Comparison of ENCODE assay signal across 1 cellular context in genomic region chr6:4059115-4059777, GRCh38.
A peak's percentile ranks its signal among the peaks of the same experiment; 100 is the strongest.
TF ChIP-seq lines count a peak whose summit lies in the region.

No MANE protein-coding gene starts in this region.

TF ChIP-seq in HepG2, 621 proteins besides CTCF, POLR2A, EP300 and RAD21 (continued from another document and continues in another):
- TF ChIP-seq ETS1 (CRISPR knock-in tag; IDR thresholded peaks at IDR 0.05) = no peak
- TF ChIP-seq SRY (CRISPR knock-in tag; IDR thresholded peaks at IDR 0.05) = no peak
- TF ChIP-seq ZNF619 (CRISPR knock-in tag; IDR thresholded peaks at IDR 0.05) = no peak
- TF ChIP-seq ZUFSP (CRISPR knock-in tag; IDR thresholded peaks at IDR 0.05; ENCODE audit: borderline replicate concordance) = no peak
- TF ChIP-seq NRL (CRISPR knock-in tag; IDR thresholded peaks at IDR 0.05; ENCODE audit: borderline replicate concordance) = no peak
- TF ChIP-seq LCORL (IDR thresholded peaks at IDR 0.05) = no peak
- TF ChIP-seq LCORL (CRISPR knock-in tag; IDR thresholded peaks at IDR 0.05) = peak; percentile 34; the same call in 1 of the 2 replicates
- no peak for TF ChIP-seq HNRNPK (IDR thresholded peaks at IDR 0.05; ENCODE audit: low read depth, low read length, poor library complexity, severe bottlenecking)
- no peak for TF ChIP-seq MIER2 (CRISPR knock-in tag; IDR thresholded peaks at IDR 0.05)
- TF ChIP-seq ZFP62 (CRISPR knock-in tag; IDR thresholded peaks at IDR 0.05) = no peak
- TF ChIP-seq ZNF549 (CRISPR knock-in tag; IDR thresholded peaks at IDR 0.05) = no peak
- no peak for TF ChIP-seq ZNF3 (CRISPR knock-in tag; IDR thresholded peaks at IDR 0.05)
- TF ChIP-seq ZNF724P (CRISPR knock-in tag; IDR thresholded peaks at IDR 0.05; ENCODE audit: borderline replicate concordance) = no peak
- TF ChIP-seq GABPA (IDR thresholded peaks at IDR 0.05; ENCODE audit: low read depth, low read length) = no peak
- no peak for TF ChIP-seq GABPA (CRISPR knock-in tag; IDR thresholded peaks at IDR 0.05; ENCODE audit: low read depth)
- TF ChIP-seq AGO2 (optimal IDR thresholded peaks at IDR 0.05; ENCODE audit: low read depth, low read length) = no peak
- TF ChIP-seq NFRKB (IDR thresholded peaks at IDR 0.05) = no peak
- TF ChIP-seq ZNF446 (CRISPR knock-in tag; IDR thresholded peaks at IDR 0.05) = no peak
- TF ChIP-seq BORCS8-MEF2B (CRISPR knock-in tag; IDR thresholded peaks at IDR 0.05) = no peak
- TF ChIP-seq RXRA (CRISPR knock-in tag; IDR thresholded peaks at IDR 0.05) = no peak
- no peak for TF ChIP-seq ZNF781 (CRISPR knock-in tag; IDR thresholded peaks at IDR 0.05; ENCODE audit: borderline replicate concordance, not compliant biosample characterization)
- no peak for TF ChIP-seq SSRP1 (CRISPR knock-in tag; IDR thresholded peaks at IDR 0.05)
- TF ChIP-seq PHF21A (CRISPR knock-in tag; IDR thresholded peaks at IDR 0.05) = no peak
- TF ChIP-seq BCL6 (CRISPR knock-in tag; IDR thresholded peaks at IDR 0.05) = no peak
- TF ChIP-seq HNF4A (CRISPR knock-in tag; IDR thresholded peaks at IDR 0.05) = no peak
- TF ChIP-seq SALL1 (CRISPR knock-in tag; IDR thresholded peaks at IDR 0.05) = peak; percentile 64
- no peak for TF ChIP-seq CBX2 (IDR thresholded peaks at IDR 0.05; ENCODE audit: low read depth, low read length)
- TF ChIP-seq CBX2 (CRISPR knock-in tag; IDR thresholded peaks at IDR 0.05; ENCODE audit: low read depth) = no peak
- TF ChIP-seq ZNF570 (CRISPR knock-in tag; IDR thresholded peaks at IDR 0.05; ENCODE audit: borderline replicate concordance) = no peak
- TF ChIP-seq MAZ (IDR thresholded peaks at IDR 0.05; ENCODE audit: borderline replicate concordance, low read depth, low read length) = no peak
- no peak for TF ChIP-seq MAZ (CRISPR knock-in tag; IDR thresholded peaks at IDR 0.05; ENCODE audit: low read depth)
- no peak for TF ChIP-seq RFX1 (IDR thresholded peaks at IDR 0.05)
- TF ChIP-seq MEIS2 (CRISPR knock-in tag; IDR thresholded peaks at IDR 0.05) = no peak
- TF ChIP-seq MLX (CRISPR knock-in tag; IDR thresholded peaks at IDR 0.05) = no peak
- TF ChIP-seq TFE3 (CRISPR knock-in tag; IDR thresholded peaks at IDR 0.05) = no peak
- TF ChIP-seq MAF1 (CRISPR knock-in tag; IDR thresholded peaks at IDR 0.05; ENCODE audit: borderline replicate concordance) = no peak
- TF ChIP-seq ATM (IDR thresholded peaks at IDR 0.05; ENCODE audit: borderline replicate concordance) = no peak
- TF ChIP-seq, protein P1, sequence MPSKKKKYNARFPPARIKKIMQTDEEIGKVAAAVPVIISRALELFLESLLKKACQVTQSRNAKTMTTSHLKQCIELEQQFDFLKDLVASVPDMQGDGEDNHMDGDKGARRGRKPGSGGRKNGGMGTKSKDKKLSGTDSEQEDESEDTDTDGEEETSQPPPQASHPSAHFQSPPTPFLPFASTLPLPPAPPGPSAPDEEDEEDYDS (CRISPR knock-in tag; IDR thresholded peaks at IDR 0.05) = no peak; the same call in 1 of the 2 replicates
- TF ChIP-seq KMT2B (CRISPR knock-in tag; IDR thresholded peaks at IDR 0.05) = peak; percentile 14; the same call in 1 of the 2 replicates
- TF ChIP-seq, protein P2, sequence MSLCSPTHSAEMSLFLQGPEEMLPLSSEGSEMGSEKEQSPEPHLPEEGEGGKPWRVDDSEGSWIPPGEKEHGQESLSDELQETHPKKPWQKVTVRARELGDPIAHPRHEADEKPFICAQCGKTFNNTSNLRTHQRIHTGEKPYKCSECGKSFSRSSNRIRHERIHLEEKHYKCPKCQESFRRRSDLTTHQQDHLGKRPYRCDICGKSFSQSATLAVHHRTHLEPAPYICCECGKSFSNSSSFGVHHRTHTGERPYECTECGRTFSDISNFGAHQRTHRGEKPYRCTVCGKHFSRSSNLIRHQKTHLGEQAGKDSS (CRISPR knock-in tag; IDR thresholded peaks at IDR 0.05; ENCODE audit: borderline replicate concordance, low read depth) = no peak
- no peak for TF ChIP-seq THAP11 (CRISPR knock-in tag; IDR thresholded peaks at IDR 0.05)
- TF ChIP-seq ARID5B (CRISPR knock-in tag; IDR thresholded peaks at IDR 0.05) = peak; percentile 50
- no peak for TF ChIP-seq NR1H2 (CRISPR knock-in tag; IDR thresholded peaks at IDR 0.05; ENCODE audit: borderline replicate concordance, low read depth)
- no peak for TF ChIP-seq SP2 (CRISPR knock-in tag; IDR thresholded peaks at IDR 0.05)
- no peak for TF ChIP-seq ZBTB21 (CRISPR knock-in tag; IDR thresholded peaks at IDR 0.05)
- no peak for TF ChIP-seq ZNF703 (CRISPR knock-in tag; IDR thresholded peaks at IDR 0.05; ENCODE audit: borderline replicate concordance)
- TF ChIP-seq ZSCAN9 (CRISPR knock-in tag; IDR thresholded peaks at IDR 0.05; ENCODE audit: borderline replicate concordance) = no peak
- TF ChIP-seq ZNF550 (CRISPR knock-in tag; IDR thresholded peaks at IDR 0.05; ENCODE audit: borderline replicate concordance) = no peak
- no peak for TF ChIP-seq RFXANK (CRISPR knock-in tag; IDR thresholded peaks at IDR 0.05)
- no peak for TF ChIP-seq YY1 (IDR thresholded peaks at IDR 0.05; ENCODE audit: insufficient read depth, insufficient replicate concordance, low read depth, low read length)
- TF ChIP-seq, protein P3, sequence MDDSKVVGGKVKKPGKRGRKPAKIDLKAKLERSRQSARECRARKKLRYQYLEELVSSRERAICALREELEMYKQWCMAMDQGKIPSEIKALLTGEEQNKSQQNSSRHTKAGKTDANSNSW (CRISPR knock-in tag; IDR thresholded peaks at IDR 0.05; ENCODE audit: borderline replicate concordance) = no peak
- TF ChIP-seq FOXA3 (CRISPR knock-in tag; IDR thresholded peaks at IDR 0.05) = 0 out of 2 replicates have a peak, but pooled peaks have one; percentile 7
- no peak for TF ChIP-seq ZKSCAN8 (CRISPR knock-in tag; IDR thresholded peaks at IDR 0.05; ENCODE audit: borderline replicate concordance)
- TF ChIP-seq CENPX (CRISPR knock-in tag; IDR thresholded peaks at IDR 0.05) = no peak
- TF ChIP-seq MTA1 (CRISPR knock-in tag; IDR thresholded peaks at IDR 0.05; ENCODE audit: borderline replicate concordance) = no peak
- no peak for TF ChIP-seq ZNF30 (CRISPR knock-in tag; IDR thresholded peaks at IDR 0.05)
- no peak for TF ChIP-seq ESRRA (CRISPR knock-in tag; IDR thresholded peaks at IDR 0.05; ENCODE audit: low read depth)
- peak; percentile 68 for TF ChIP-seq SRF (IDR thresholded peaks at IDR 0.05; ENCODE audit: low read depth, low read length)
- TF ChIP-seq ZBTB2 (CRISPR knock-in tag; IDR thresholded peaks at IDR 0.05; ENCODE audit: low read depth) = no peak
- TF ChIP-seq GABPB1 (CRISPR knock-in tag; IDR thresholded peaks at IDR 0.05) = peak; percentile 49; the same call in 1 of the 2 replicates
- peak; percentile 31 for TF ChIP-seq TEAD3 (CRISPR knock-in tag; optimal IDR thresholded peaks at IDR 0.05; ENCODE audit: borderline replicate concordance)
- no peak for TF ChIP-seq ATAD3A (CRISPR knock-in tag; IDR thresholded peaks at IDR 0.05)
- TF ChIP-seq HOXD1 (CRISPR knock-in tag; IDR thresholded peaks at IDR 0.05) = no peak
- TF ChIP-seq FOSL1 (CRISPR knock-in tag; IDR thresholded peaks at IDR 0.05; ENCODE audit: borderline replicate concordance) = peak; percentile 69; the same call in 1 of the 2 replicates
- no peak for TF ChIP-seq NFKBIZ (CRISPR knock-in tag; IDR thresholded peaks at IDR 0.05)
- no peak for TF ChIP-seq KDM1A (CRISPR knock-in tag; IDR thresholded peaks at IDR 0.05)
- peak; percentile 40; the same call in 1 of the 2 replicates for TF ChIP-seq KDM6A (CRISPR knock-in tag; IDR thresholded peaks at IDR 0.05; ENCODE audit: low read depth)
- TF ChIP-seq U2AF1 (optimal IDR thresholded peaks at IDR 0.05; ENCODE audit: low read depth, low read length) = no peak
- TF ChIP-seq HHEX (CRISPR knock-in tag; IDR thresholded peaks at IDR 0.05) = no peak
- no peak for TF ChIP-seq ZNF678 (CRISPR knock-in tag; IDR thresholded peaks at IDR 0.05)
- no peak for TF ChIP-seq FOXJ3 (CRISPR knock-in tag; IDR thresholded peaks at IDR 0.05; ENCODE audit: borderline replicate concordance)
- TF ChIP-seq, protein P4, sequence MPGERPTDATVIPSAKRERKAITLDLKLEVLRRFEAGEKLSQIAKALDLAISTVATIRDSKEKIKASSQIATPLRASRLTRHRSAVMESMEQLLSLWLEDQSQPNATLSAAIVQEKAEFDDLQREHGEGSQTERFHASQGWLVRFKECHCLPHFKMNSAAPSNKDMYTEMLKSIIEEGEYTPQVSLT (CRISPR knock-in tag; IDR thresholded peaks at IDR 0.05; ENCODE audit: borderline replicate concordance, low read depth) = no peak
- no peak for TF ChIP-seq ARNT2 (CRISPR knock-in tag; IDR thresholded peaks at IDR 0.05; ENCODE audit: low read depth)
- peak; percentile 40; the same call in 1 of the 2 replicates for TF ChIP-seq RARA (CRISPR knock-in tag; IDR thresholded peaks at IDR 0.05)
- TF ChIP-seq PTBP1 (IDR thresholded peaks at IDR 0.05; ENCODE audit: low read depth, low read length, poor library complexity, severe bottlenecking) = no peak
- TF ChIP-seq NFYB (CRISPR knock-in tag; IDR thresholded peaks at IDR 0.05) = no peak
- no peak for TF ChIP-seq SIX4 (CRISPR knock-in tag; IDR thresholded peaks at IDR 0.05)
